16 cellular contexts compared by ENCODE assay signal in the genomic region with DNA sequence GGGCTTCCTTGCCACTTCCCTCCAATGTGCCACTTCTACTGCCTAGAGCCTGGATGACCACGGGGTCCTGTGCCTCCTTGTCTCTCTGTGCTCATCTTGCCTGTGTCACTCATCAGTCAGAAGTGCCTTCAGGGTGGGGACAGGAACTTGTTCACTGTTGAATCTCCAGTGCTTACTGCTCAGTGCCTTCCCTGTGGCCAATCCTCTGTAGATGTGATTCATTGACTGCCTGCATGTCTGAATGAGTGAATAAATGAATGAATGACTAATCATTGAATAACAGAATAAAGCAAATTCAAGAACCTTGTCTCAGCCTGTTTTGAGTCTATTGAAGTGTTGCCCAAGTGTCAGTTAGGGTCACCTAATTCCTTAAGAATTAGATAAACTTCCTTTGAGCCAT. TPM values are rescaled to one million over a fixed set of nuclear protein-coding genes. Genes with fewer than 3 reads are reported as not detected.
A peak's percentile ranks its signal among the peaks of the same experiment; 100 is the strongest.
DNase-seq lines count a peak whose midpoint lies in the region; TF ChIP-seq lines count a peak whose summit lies in the region.
"Had no signal": no experiment of that assay in that cellular context is flagged by ENCODE, and none has a peak within 500 bp of the region (broad histone marks: within the 10 kb centered on the region; RNA-seq: fewer than 3 reads in every experiment).

No MANE protein-coding gene starts in this region.

- H3K9ac ChIP-seq in mammary epithelial cell (ENCODE audit: insufficient read depth, low read length), result peak overlapping the region; percentile 24

- H3K4me2 ChIP-seq in mammary epithelial cell (ENCODE audit: insufficient read depth, low read depth, low read length) (peak overlapping the region; percentile 41), osteoblast (ENCODE audit: insufficient read depth, low read length) (no peak overlapping the region)

- dilution Hi-C loops in mammary epithelial cell (cut with HindIII; ENCODE audit: low sequenced_read_pairs), result no loop called here

- H4K20me1 ChIP-seq in mammary epithelial cell (ENCODE audit: insufficient read depth, low read length) (no peaks in the 10 kb centered on the region), osteoblast (ENCODE audit: insufficient read depth, low read length) (no peaks in the 10 kb centered on the region)

- H3K27me3 ChIP-seq in mammary epithelial cell (ENCODE audit: insufficient read depth, low read length) (no peaks in the 10 kb centered on the region), osteoblast (ENCODE audit: insufficient read depth, low read length) (no peaks in the 10 kb centered on the region)

- H3K36me3 ChIP-seq in mammary epithelial cell (ENCODE audit: insufficient read depth, low read length), result no peaks in the 10 kb centered on the region
- H3K36me3 ChIP-seq in osteoblast (ENCODE audit: insufficient read depth, low read length), result no peaks in the 10 kb centered on the region
- H3K36me3 ChIP-seq: suprapubic skin had no signal

- 0% methylated on average over 1 of the region's 1 CpG for WGBS in mammary epithelial cell (ENCODE audit: low coverage, missing lambda C conversion rate)

- CTCF ChIA-PET in mammary epithelial cell (lab: Charles Lee; ENCODE audit: low non-redundant PET), result no interaction called here

- in situ Hi-C loops in mammary epithelial cell (cut with MboI; ENCODE audit: low sequenced_read_pairs in 2 of 2), result loop anchor here (5.0 to 10.0 kb wide), 4 partner anchors 37 to 273 kb away; a partner anchor contains a TSS

- DNase-seq in ELR (ENCODE audit: low read depth), result peak; percentile 79
- DNase-seq in HT1080 (ENCODE audit: low read depth), result peak; percentile 83
- DNase-seq in mammary epithelial cell, result peak; percentile 91
- peak; percentile 60 for DNase-seq in osteoblast (ENCODE audit: insufficient read length, low spot score, missing footprints)
- no peak for DNase-seq in DMS153 treated with DMSO at 0.1 percent for 48 hours (lab: John Stamatoyannopoulos, UW; ENCODE audit: unreplicated experiment)
- DNase-seq in NCI-H2107 treated with DMSO at 0.1 percent for 48 hours (lab: John Stamatoyannopoulos, UW; ENCODE audit: unreplicated experiment), result no peak
- DNase-seq in NCI-H526 treated with DMSO at 0.1 percent for 48 hours (lab: John Stamatoyannopoulos, UW), result no peak
- DNase-seq: C1 segment of cervical spinal cord; hippocampal formation; NCI-H526; small intestine; stimulated activated CD4-positive, alpha-beta T cell treated with anti-CD3 and anti-CD28 coated beads, Interleukin-4, amount 100 ng/mL, for 4 hours; T1000 had no signal

- TF ChIP-seq CTCF in mammary epithelial cell (conservative IDR thresholded peaks at IDR 0.05 in 1 of 2, IDR thresholded peaks at IDR 0.05 in 1 of 2; ENCODE audit: extremely low read depth in 1 of 2, insufficient read depth in 1 of 2, low read depth in 1 of 2, low read length in 2 of 2), result no peak
- no peak for TF ChIP-seq CTCF in osteoblast (IDR thresholded peaks at IDR 0.05; ENCODE audit: extremely low read depth, low read depth, low read length)

- H3K4me1 ChIP-seq in mammary epithelial cell (ENCODE audit: insufficient read depth, low read length), result peaks cover 41% of the 10 kb centered on the region
- H3K4me1 ChIP-seq in osteoblast (ENCODE audit: insufficient read depth, low read length), result no peaks in the 10 kb centered on the region
- H3K4me1 ChIP-seq: suprapubic skin had no signal

- H2AFZ ChIP-seq in mammary epithelial cell (ENCODE audit: low read depth, low read length) (peak overlapping the region; percentile 41), osteoblast (ENCODE audit: low read length) (no peak overlapping the region)

- H3K27ac ChIP-seq in mammary epithelial cell (ENCODE audit: insufficient read depth, low read depth, low read length) (peak overlapping the region; percentile 81), osteoblast (ENCODE audit: low read depth, low read length) (no peak overlapping the region)
- H3K27ac ChIP-seq: SK-N-MC, suprapubic skin had no signal

- intact Hi-C loops in mammary epithelial cell (cut with micrococcal nuclease), result loop anchor here (1.0 to 10.0 kb wide), 4 partner anchors 37 to 181 kb away; no protein-coding TSS in a partner anchor

- no TSS peak for BruUV-seq in mammary epithelial cell (replicated peaks; lab: Mats Ljungman, UMichigan)

- H3K9me3 ChIP-seq in mammary epithelial cell (replicated peaks; ENCODE audit: insufficient read depth, low read length), result no peaks in the 10 kb centered on the region
- no peaks in the 10 kb centered on the region for H3K9me3 ChIP-seq in osteoblast (ENCODE audit: low read depth, low read length)
- H3K9me3 ChIP-seq: suprapubic skin had no signal

- H3K79me2 ChIP-seq in mammary epithelial cell (ENCODE audit: insufficient read depth, low read length), result no peaks in the 10 kb centered on the region
- no peaks in the 10 kb centered on the region for H3K79me2 ChIP-seq in osteoblast (ENCODE audit: insufficient read depth, low read length)

- no peak overlapping the region for H3K4me3 ChIP-seq in mammary epithelial cell (replicated peaks in 1 of 3; ENCODE audit: insufficient read depth in 1 of 3, low read depth in 2 of 3, low read length in 3 of 3)
- no peak overlapping the region for H3K4me3 ChIP-seq in osteoblast (ENCODE audit: insufficient read depth, low read length)
- H3K4me3 ChIP-seq: K562, SK-N-MC, suprapubic skin had no signal

RNA-seq across cellular contexts. Expression of a gene that starts 42.3 kb away (rescaled TPM):
- total RNA-seq in HT1080 (2014; rRNA removed; shearing (Covaris generic)), result 89.3 and 104 TPM in 2 replicates
- polyA plus RNA-seq in HT1080 (2015; cell fraction: cytosol; rRNA removed), result 89.6 and 90.5 TPM in 2 replicates
- polyA plus RNA-seq in HT1080 (2015; cell fraction: nucleus; rRNA removed), result 45.9 and 49.3 TPM in 2 replicates
- total RNA-seq in mammary epithelial cell (10 to 100 TPM; 14.5 to 37.8 TPM), osteoblast (21.7 and 31.5 TPM in 2 replicates)
- polyA plus RNA-seq in mammary epithelial cell, result 30.4 TPM
- polyA minus RNA-seq in mammary epithelial cell, result 7.2 TPM

RNA-seq across cellular contexts. Expression of a gene that starts 50.7 kb away (rescaled TPM):
- 352 and 381 TPM in 2 replicates for total RNA-seq in HT1080 (2014; rRNA removed; shearing (Covaris generic))
- 277 and 345 TPM in 2 replicates for polyA plus RNA-seq in HT1080 (2015; cell fraction: cytosol; rRNA removed)
- polyA plus RNA-seq in HT1080 (2015; cell fraction: nucleus; rRNA removed), result 90.7 and 92.4 TPM in 2 replicates
- total RNA-seq in mammary epithelial cell (100 to 1,000 TPM in 1 of 2 donors, 10 to 100 TPM in 1; 59.7 to 222 TPM), osteoblast (89.9 and 97.4 TPM in 2 replicates)
- polyA plus RNA-seq in mammary epithelial cell, result 123 TPM
- polyA minus RNA-seq in mammary epithelial cell, result 15.8 TPM

Comparison
In these comparisons a context has a peak if more than half of its experiments do, and no peak if none do; other contexts are left out.
1. DNase-seq: peak in ELR (single experiment), HT1080 (single experiment), mammary epithelial cell (single experiment) and osteoblast (single experiment); none in DMS153 treated with DMSO at 0.1 percent for 48 hours (single experiment), NCI-H2107 treated with DMSO at 0.1 percent for 48 hours (single experiment) and NCI-H526 treated with DMSO at 0.1 percent for 48 hours (single experiment).